In the genomic region with DNA sequence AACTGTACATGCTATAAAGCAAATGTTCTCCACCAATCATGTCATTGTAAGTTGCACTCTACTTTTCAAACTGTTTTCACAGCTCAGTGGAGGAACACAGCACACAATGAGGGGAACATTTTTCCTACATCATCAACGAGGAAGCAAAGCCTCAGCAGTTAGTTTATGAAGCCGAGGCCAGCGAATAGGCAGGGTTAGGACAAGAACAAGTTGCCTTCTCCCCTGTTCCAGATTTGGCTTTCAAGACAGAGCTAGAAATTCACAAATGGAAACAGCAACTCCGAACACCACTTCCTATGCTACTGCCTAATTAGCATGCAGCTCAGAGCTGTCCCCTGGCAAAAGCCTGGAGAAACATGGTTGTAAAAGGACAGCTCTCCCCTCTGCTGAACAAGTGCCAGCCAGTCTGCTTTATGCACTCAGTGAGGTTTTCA, we compare ENCODE assay signal across 10 cellular contexts. TPM values are rescaled to one million over a fixed set of nuclear protein-coding genes. Genes with fewer than 3 reads are reported as not detected.
DNase-seq lines count a peak whose midpoint lies in the region; ATAC-seq and TF ChIP-seq lines count a peak whose summit lies in the region.
"Had no signal": no experiment of that assay in that cellular context is flagged by ENCODE, and none has a peak within 500 bp of the region (broad histone marks: within the 10 kb centered on the region; RNA-seq: fewer than 3 reads in every experiment).

No MANE protein-coding gene starts in this region.

- no peak overlapping the region for H3K4me2 ChIP-seq in mesenchymal stem cell (ENCODE audit: low read length, poor library complexity, severe bottlenecking)

- DNase-seq in M059J (ENCODE audit: low read depth) (peak; percentile 54), cerebellum (ENCODE audit: low spot score) (peak; percentile 24), mesenchymal stem cell (no peak), thoracic aorta (ENCODE audit: low spot score) (no peak), DMS53 treated with DMSO at 0.1 percent for 48 hours (lab: John Stamatoyannopoulos, UW; ENCODE audit: unreplicated experiment) (no peak), HUDEP-2 (lab: John Stamatoyannopoulos, UW; ENCODE audit: unreplicated experiment in 76 of 76) (no peak)
- DNase-seq: NCI-H187 treated with DMSO at 0.1 percent for 48 hours had no signal

- H3K79me1 ChIP-seq in mesenchymal stem cell (replicated peaks; ENCODE audit: low read length, poor library complexity, severe bottlenecking) = peaks cover 9% of the 10 kb centered on the region

- H2BK15ac ChIP-seq in mesenchymal stem cell (ENCODE audit: low read depth, poor library complexity, severe bottlenecking) = no peak overlapping the region

- H3K36me3 ChIP-seq in mesenchymal stem cell (ENCODE audit: control insufficient read depth in 1 of 2, insufficient read depth in 2 of 2, low read depth in 1 of 2, low read length in 2 of 2) (peaks cover 4% of the 10 kb centered on the region in 2 experiments), thoracic aorta (no peaks in the 10 kb centered on the region)

- H3K27ac ChIP-seq in mesenchymal stem cell (ENCODE audit: low read length, poor library complexity, severe bottlenecking) (peak overlapping the region; percentile 21), thoracic aorta (peak overlapping the region in 1 of 2 donors; percentile 29)

- no peak overlapping the region for H2BK12ac ChIP-seq in mesenchymal stem cell (ENCODE audit: low read length in 2 of 2)

- no peak overlapping the region for H2BK120ac ChIP-seq in mesenchymal stem cell (ENCODE audit: low read depth, low read length)

- no peak overlapping the region for H2AK5ac ChIP-seq in mesenchymal stem cell (ENCODE audit: low read length, severe bottlenecking)

- ATAC-seq in thoracic aorta (ENCODE audit: insufficient number of reproducible peaks, low FRiP score, low read depth) (no peak), HG02798 (IDR thresholded peaks at IDR 0.05; ENCODE audit: poor library complexity, unreplicated experiment) (no peak), HG02571 (IDR thresholded peaks at IDR 0.05; ENCODE audit: unreplicated experiment) (no peak)

- H2AFZ ChIP-seq in mesenchymal stem cell (ENCODE audit: low read depth, low read length) = no peak overlapping the region

- no peak overlapping the region for H4K8ac ChIP-seq in mesenchymal stem cell (ENCODE audit: low read length)

- H3K18ac ChIP-seq in mesenchymal stem cell (ENCODE audit: low read depth in 1 of 2, low read length in 2 of 2) = no peak overlapping the region

- H3K9ac ChIP-seq in mesenchymal stem cell (ENCODE audit: low read length) = no peak overlapping the region

- no peak overlapping the region for H4K91ac ChIP-seq in mesenchymal stem cell (ENCODE audit: low read length)

- no peak for TF ChIP-seq CTCF in thoracic aorta (IDR thresholded peaks at IDR 0.05)

- no peak overlapping the region for H3K23ac ChIP-seq in mesenchymal stem cell (ENCODE audit: low read length in 2 of 2)

- H2BK5ac ChIP-seq in mesenchymal stem cell (ENCODE audit: low read depth, low read length, poor library complexity, severe bottlenecking) = no peak overlapping the region

- no peak overlapping the region for H3K14ac ChIP-seq in mesenchymal stem cell (ENCODE audit: low read length in 2 of 2)

- peaks cover 2% of the 10 kb centered on the region for H3K4me1 ChIP-seq in mesenchymal stem cell (ENCODE audit: control insufficient read depth, insufficient read depth, low read depth, low read length)
- peaks cover 13 to 28% of the 10 kb centered on the region in 2 donors for H3K4me1 ChIP-seq in thoracic aorta (ENCODE audit: control insufficient read depth in 1 of 2, low read depth in 2 of 2)

- WGBS in mesenchymal stem cell = 80% methylated on average over 4 of the region's 4 CpGs

- H3K4ac ChIP-seq in mesenchymal stem cell (ENCODE audit: low read depth in 1 of 2, low read length in 2 of 2) = no peak overlapping the region

- H3K27me3 ChIP-seq in mesenchymal stem cell (ENCODE audit: control insufficient read depth in 1 of 2, insufficient read depth in 1 of 2, low read length in 2 of 2) (no peaks in the 10 kb centered on the region), thoracic aorta (replicated peaks; ENCODE audit: insufficient read depth) (no peaks in the 10 kb centered on the region)

- H3K4me3 ChIP-seq in mesenchymal stem cell (ENCODE audit: insufficient read depth in 1 of 2, low read depth in 1 of 2, low read length in 2 of 2) (no peak overlapping the region), thoracic aorta (peak overlapping the region; percentile 1)
- H3K4me3 ChIP-seq: lung had no signal

- H3K9me3 ChIP-seq in mesenchymal stem cell (ENCODE audit: control insufficient read depth, low read length) (no peaks in the 10 kb centered on the region), thoracic aorta (no peaks in the 10 kb centered on the region)

RNA-seq across cellular contexts. Expression of a gene that starts 19.8 kb away (rescaled TPM):
- 18.4 and 24.3 TPM in 2 replicates for total RNA-seq in M059J (2014; rRNA removed; shearing (Covaris generic))
- total RNA-seq in cerebellum = 82.5 TPM
- polyA plus RNA-seq in mesenchymal stem cell (2013, experiment 1 of 2) = 0.25 TPM
- polyA plus RNA-seq in mesenchymal stem cell (2013, experiment 2 of 2) = 0.30 TPM
- total RNA-seq in thoracic aorta = 10 to 100 TPM in 1 of 2 donors, 1 to 10 TPM in 1; 9.5 to 11.9 TPM

Comparison
In these comparisons a context has a peak if more than half of its experiments do, and no peak if none do; other contexts are left out.
1. DNase-seq: peak in M059J (single experiment) and cerebellum (single experiment); none in mesenchymal stem cell (single experiment), thoracic aorta (single experiment), DMS53 treated with DMSO at 0.1 percent for 48 hours (single experiment) and HUDEP-2 (0 of 76).